Comparison of ENCODE assay signal across 31 cellular contexts in the genomic region with DNA sequence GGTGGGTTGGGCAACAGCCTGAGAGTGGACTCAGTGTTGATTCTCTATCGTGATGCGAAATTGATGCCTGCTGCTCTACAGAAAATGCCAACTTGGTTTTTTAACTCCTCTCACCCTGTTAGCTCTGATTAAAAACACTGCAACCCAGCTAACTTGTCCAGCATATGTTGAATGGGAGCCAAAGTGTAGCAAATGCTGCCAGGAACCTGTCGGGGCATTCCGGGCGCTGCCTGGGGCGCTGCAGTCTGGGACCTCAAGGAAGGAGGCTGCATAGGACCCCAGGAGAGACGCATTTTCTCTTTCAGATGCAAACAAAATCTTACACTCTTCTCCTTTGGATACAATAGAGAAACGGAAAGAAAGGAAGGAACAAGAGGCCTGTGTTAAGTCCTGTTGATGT. TPM values are rescaled to one million over a fixed set of nuclear protein-coding genes. Genes with fewer than 3 reads are reported as not detected.
"Had no signal": no experiment of that assay in that cellular context is flagged by ENCODE, and none has a peak within 500 bp of the region (broad histone marks: within the 10 kb centered on the region; RNA-seq: fewer than 3 reads in every experiment).

No MANE protein-coding gene starts in this region.

- H3K9me3 ChIP-seq: SJSA1 had no signal

- H3K4me3 ChIP-seq: cardiac muscle cell, SJSA1 had no signal

- H3K27ac ChIP-seq: brain microvascular endothelial cell, cardiac muscle cell, SJSA1 had no signal

- FAIRE-seq: astrocyte had no signal

- H3K4me3 Mint-ChIP-seq: activated CD8-positive, alpha-beta T cell treated with anti-CD3 and anti-CD28 coated beads, Interleukin-2, amount 10 ng/mL, durations not matched to agents 7 days and 5 days; activated naive CD8-positive, alpha-beta T cell; T-helper 1 cell treated with Interleukin-12 subunit alpha and Interleukin-12 subunit beta and Interleukin-4 antibody, amounts not matched to agents 30 μg/mL and 1 μg/mL, for 36 hours had no signal

- H3K9me3 Mint-ChIP-seq: T-helper 1 cell treated with Interleukin-12 subunit alpha and Interleukin-12 subunit beta and Interleukin-4 antibody, amounts not matched to agents 30 μg/mL and 1 μg/mL, for 36 hours had no signal

- ATAC-seq: activated CD8-positive, alpha-beta T cell treated with anti-CD3 and anti-CD28 coated beads, Interleukin-2, amount 10 ng/mL, durations not matched to agents 7 days and 5 days; Panc1; SK-N-SH treated with all-trans-retinoic acid at 6 μM for 48 hours had no signal

- DNase-seq: activated CD4-positive, alpha-beta T cell treated with anti-CD3 and anti-CD28 coated beads for 48 hours; activated CD4-positive, alpha-beta T cell treated with anti-CD3 and anti-CD28 coated beads, Interleukin-2, amount 50 U/mL, for 4 hours; activated CD4-positive, CD25-positive, alpha-beta regulatory T cell treated with anti-CD3 and anti-CD28 coated beads, Interleukin-2, amount 50 U/mL, for 72 hours; activated CD8-positive, alpha-beta memory T cell treated with anti-CD3 and anti-CD28 coated beads, Interleukin-2, amount 50 U/mL, for 48 hours; activated CD8-positive, alpha-beta T cell treated with anti-CD3 and anti-CD28 coated beads, Interleukin-2, amount 10 ng/mL, durations not matched to agents 7 days and 5 days; activated naive CD4-positive, alpha-beta T cell treated with Interleukin-2 at 50 U/mL for 16 hours; activated T-cell treated with anti-CD3 and anti-CD28 coated beads, Interleukin-2, amount 50 U/mL, for 1 hour; amygdala; brain microvascular endothelial cell; cerebellar nuclear complex; KG1; NCI-H1092; NCI-H1417; NCI-H2029; NCI-H2107; NCI-H2171 treated with DMSO at 0.1 percent for 48 hours; NCI-H226; NCI-H69; NK-92 treated with Interleukin-12 subunit alpha and Interleukin-12 subunit beta, amount 100 ng/mL, for 24 hours; OCI-M1; SHP77 had no signal

- H3K27ac Mint-ChIP-seq: activated CD8-positive, alpha-beta T cell treated with anti-CD3 and anti-CD28 coated beads, Interleukin-2, amount 10 ng/mL, durations not matched to agents 7 days and 5 days; activated naive CD8-positive, alpha-beta T cell; T-helper 1 cell treated with Interleukin-12 subunit alpha and Interleukin-12 subunit beta and Interleukin-4 antibody, amounts not matched to agents 30 μg/mL and 1 μg/mL, for 36 hours had no signal

RNA-seq across cellular contexts. Expression of a gene that starts 3.9 kb away (rescaled TPM):
- total RNA-seq: LHCN-M2, SJSA1 had no signal

RNA-seq across cellular contexts. Expression of a gene that starts 24.5 kb away (rescaled TPM):
- total RNA-seq: activated CD8-positive, alpha-beta T cell treated with anti-CD3 and anti-CD28 coated beads, Interleukin-2, amount 10 ng/mL, durations not matched to agents 7 days and 5 days; LHCN-M2; M059J; NCI-H460; SJSA1 had no signal

RNA-seq across cellular contexts. Expression of a gene that starts 33.4 kb away (rescaled TPM):
- total RNA-seq: activated CD8-positive, alpha-beta T cell treated with anti-CD3 and anti-CD28 coated beads, Interleukin-2, amount 10 ng/mL, durations not matched to agents 7 days and 5 days; astrocyte; cardiac muscle cell; LHCN-M2; M059J; NCI-H460; SJSA1 had no signal
- polyA plus RNA-seq: cardiac muscle cell had no signal
